ENCODE assay signal across 16 cellular contexts in genomic region chr11:47905358-47906059, GRCh38. TPM values are rescaled to one million over a fixed set of nuclear protein-coding genes. Genes with fewer than 3 reads are reported as not detected.
DNase-seq lines count a peak whose midpoint lies in the region; ATAC-seq and TF ChIP-seq lines count a peak whose summit lies in the region.
"Had no signal": no experiment of that assay in that cellular context is flagged by ENCODE, and none has a peak within 500 bp of the region (broad histone marks: within the 10 kb centered on the region; RNA-seq: fewer than 3 reads in every experiment).

No MANE protein-coding gene starts in this region.

- peak; percentile 70 for ATAC-seq in upper lobe of right lung
- ATAC-seq in Right ventricle myocardium superior (ENCODE audit: poor library complexity): no peak

- intact Hi-C loops in upper lobe of right lung (cut with DNase I): no loop called here
- intact Hi-C loops in Right ventricle myocardium superior (cut with DNase I): no loop called here

- TF ChIP-seq CTCF in RWPE1 (conservative IDR thresholded peaks at IDR 0.05; ENCODE audit: low read depth): no peak
- no peak for TF ChIP-seq CTCF in upper lobe of right lung (IDR thresholded peaks at IDR 0.05)

- no peak overlapping the region for H3K27ac ChIP-seq in RWPE1
- H3K27ac ChIP-seq in upper lobe of right lung: peak overlapping the region; percentile 36
- H3K27ac ChIP-seq: esophagus muscularis mucosa, testis had no signal

- peaks cover 16% of the 10 kb centered on the region for H3K4me1 ChIP-seq in upper lobe of right lung
- H3K4me1 ChIP-seq: esophagus muscularis mucosa, testis had no signal

- no peaks in the 10 kb centered on the region for H3K27me3 ChIP-seq in upper lobe of right lung
- H3K27me3 ChIP-seq: esophagus muscularis mucosa, testis had no signal

- no peaks in the 10 kb centered on the region for H3K9me3 ChIP-seq in upper lobe of right lung
- H3K9me3 ChIP-seq: esophagus muscularis mucosa, testis had no signal

- DNase-seq in NCI-H82 (lab: John Stamatoyannopoulos, UW) (peak; percentile 30), NCI-H82 treated with DMSO at 0.1 percent for 48 hours (lab: John Stamatoyannopoulos, UW; ENCODE audit: unreplicated experiment) (no peak), RWPE1 (ENCODE audit: low spot score) (peak; percentile 27), fibroblast of the conjunctiva (ENCODE audit: low read depth) (peak; percentile 46), upper lobe of right lung (no peak), OCI-M2 (lab: John Stamatoyannopoulos, UW; ENCODE audit: unreplicated experiment) (no peak), NCI-H748 (lab: John Stamatoyannopoulos, UW; ENCODE audit: unreplicated experiment) (no peak), Right ventricle myocardium superior (no peak)
- DNase-seq: activated CD4-positive, alpha-beta T cell treated with anti-CD3 and anti-CD28 coated beads, Interleukin-2, amount 50 U/mL, for 48 hours; activated gamma-delta T cell; caudate nucleus; DMS153; NCI-H748 treated with DMSO at 0.1 percent for 48 hours; testis had no signal

- POLR2A ChIA-PET in RWPE1 (lab: Yijun Ruan, JAX; ENCODE audit: low non-redundant PET): no interaction called here

- no peak overlapping the region for H3K4me3 ChIP-seq in upper lobe of right lung
- H3K4me3 ChIP-seq: esophagus muscularis mucosa, skin epidermis, testis had no signal

- H3K36me3 ChIP-seq in upper lobe of right lung: no peaks in the 10 kb centered on the region
- H3K36me3 ChIP-seq: esophagus muscularis mucosa had no signal

- CTCF ChIA-PET in RWPE1 (lab: Yijun Ruan, JAX): no interaction called here

RNA-seq across cellular contexts. Expression of gene NUP160, which starts 57.4 kb away (rescaled TPM):
- total RNA-seq in upper lobe of right lung (40.4 TPM), Right ventricle myocardium superior (14.5 TPM)

Comparison
In these comparisons a context has a peak if more than half of its experiments do, and no peak if none do; other contexts are left out.
1. DNase-seq: peak in NCI-H82 (single experiment), RWPE1 (single experiment) and fibroblast of the conjunctiva (single experiment); none in NCI-H82 treated with DMSO at 0.1 percent for 48 hours (single experiment), upper lobe of right lung (single experiment), OCI-M2 (single experiment), NCI-H748 (single experiment) and Right ventricle myocardium superior (single experiment).